Comparison of ENCODE assay signal across 1 cellular context in genomic region chr1:160884579-160884978, GRCh38.
TF ChIP-seq lines count a peak whose summit lies in the region.

No MANE protein-coding gene starts in this region.

TF ChIP-seq in H1, 55 proteins besides CTCF, POLR2A, EP300 and RAD21 (continued from another document):
- TF ChIP-seq POLR2AphosphoS5 (IDR thresholded peaks at IDR 0.05; ENCODE audit: low read depth, low read length): no peak
- TF ChIP-seq, protein P1, sequence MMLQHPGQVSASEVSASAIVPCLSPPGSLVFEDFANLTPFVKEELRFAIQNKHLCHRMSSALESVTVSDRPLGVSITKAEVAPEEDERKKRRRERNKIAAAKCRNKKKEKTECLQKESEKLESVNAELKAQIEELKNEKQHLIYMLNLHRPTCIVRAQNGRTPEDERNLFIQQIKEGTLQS (IDR thresholded peaks at IDR 0.05; ENCODE audit: insufficient read depth, low read depth, low read length): no peak
- TF ChIP-seq EZH2 (IDR thresholded peaks at IDR 0.05; ENCODE audit: low read depth, low read length, severe bottlenecking): no peak
- no peak for TF ChIP-seq ZNF274 (IDR thresholded peaks at IDR 0.05; ENCODE audit: borderline replicate concordance, extremely low read depth, low read length)
- TF ChIP-seq TBP (IDR thresholded peaks at IDR 0.05; ENCODE audit: low read depth, low read length): no peak
- TF ChIP-seq GTF2F1 (IDR thresholded peaks at IDR 0.05; ENCODE audit: borderline replicate concordance, low read depth, low read length): no peak
- no peak for TF ChIP-seq CEBPB (IDR thresholded peaks at IDR 0.05; ENCODE audit: low read depth, low read length)
